Comparison of ENCODE assay signal across 3 cellular contexts in genomic region chr6:146014233-146014632, GRCh38.
TF ChIP-seq lines count a peak whose summit lies in the region.

No MANE protein-coding gene starts in this region.

TF ChIP-seq in A549, 52 proteins besides CTCF, POLR2A, EP300 and RAD21:
- peak; percentile 80 for TF ChIP-seq MAFK (IDR thresholded peaks at IDR 0.05; ENCODE audit: partially characterized antibody)
- no peak for TF ChIP-seq BHLHE40 (IDR thresholded peaks at IDR 0.05; ENCODE audit: low read depth, low read length)
- TF ChIP-seq KDM5A (IDR thresholded peaks at IDR 0.05), result no peak
- TF ChIP-seq RARB (CRISPR knock-in tag; IDR thresholded peaks at IDR 0.05), result no peak
- no peak for TF ChIP-seq MAX (IDR thresholded peaks at IDR 0.05)
- peak; percentile 72 for TF ChIP-seq NFE2L2 (conservative IDR thresholded peaks at IDR 0.05; ENCODE audit: low read length)

TF ChIP-seq in IMR-90, 13 proteins besides CTCF, POLR2A, EP300 and RAD21:
- TF ChIP-seq FOS (IDR thresholded peaks at IDR 0.05; ENCODE audit: low read depth, low read length) (no peak), MXI1 (IDR thresholded peaks at IDR 0.05; ENCODE audit: borderline replicate concordance, low read depth, low read length) (no peak), RFX5 (IDR thresholded peaks at IDR 0.05; ENCODE audit: low read depth, low read length) (no peak), MAFK (IDR thresholded peaks at IDR 0.05; ENCODE audit: low read depth, low read length) (peak; percentile 34), ELK1 (IDR thresholded peaks at IDR 0.05; ENCODE audit: borderline replicate concordance, low read depth, low read length) (no peak), CHD1 (IDR thresholded peaks at IDR 0.05; ENCODE audit: low read depth, low read length) (no peak), NFE2L2 (IDR thresholded peaks at IDR 0.05; ENCODE audit: low read depth, low read length) (peak; percentile 70)

TF ChIP-seq in H1, 55 proteins besides CTCF, POLR2A, EP300 and RAD21:
- TF ChIP-seq BACH1 (IDR thresholded peaks at IDR 0.05; ENCODE audit: low read length) (peak; percentile 68), JUND (IDR thresholded peaks at IDR 0.05; ENCODE audit: low read length) (no peak), KDM5A (IDR thresholded peaks at IDR 0.05; ENCODE audit: low read length) (no peak), TAF1 (IDR thresholded peaks at IDR 0.05; ENCODE audit: low read depth, low read length) (no peak), MAFK (IDR thresholded peaks at IDR 0.05; ENCODE audit: low read depth, low read length) (peak; percentile 36; the same call in 1 of the 2 replicates), KDM1A (IDR thresholded peaks at IDR 0.05; ENCODE audit: borderline replicate concordance, low read length) (no peak)
